9 cellular contexts compared by ENCODE assay signal in genomic region chr21:43585924-43586411, GRCh38.
DNase-seq lines count a peak whose midpoint lies in the region; ATAC-seq and TF ChIP-seq lines count a peak whose summit lies in the region.
"Had no signal": no experiment of that assay in that cellular context is flagged by ENCODE, and none has a peak within 500 bp of the region (broad histone marks: within the 10 kb centered on the region; RNA-seq: fewer than 3 reads in every experiment).

No MANE protein-coding gene starts in this region.

- H3K36me3 Mint-ChIP-seq in activated CD8-positive, alpha-beta T cell treated with anti-CD3 and anti-CD28 coated beads, Interleukin-2, amount 10 ng/mL, durations not matched to agents 7 days and 5 days (ENCODE audit: low read depth) = no peaks in the 10 kb centered on the region

- no peaks in the 10 kb centered on the region for H3K9me3 Mint-ChIP-seq in activated CD8-positive, alpha-beta T cell treated with anti-CD3 and anti-CD28 coated beads, Interleukin-2, amount 10 ng/mL, durations not matched to agents 7 days and 5 days (ENCODE audit: insufficient read depth)
- H3K9me3 Mint-ChIP-seq: activated B cell treated with CpG ODN at 0.5 μM for 24 hours had no signal

- POLR2A ChIA-PET in activated CD8-positive, alpha-beta T cell treated with anti-CD3 and anti-CD28 coated beads, Interleukin-2, amount 10 ng/mL, durations not matched to agents 7 days and 5 days (lab: Charles Lee) = no interaction called here

- 8 to 16% (median 11%) methylated on average over 9 of the region's 9 CpGs for WGBS in psoas muscle, 3 donors

- H3K4me3 ChIP-seq in RWPE2 (ENCODE audit: severe bottlenecking) = no peak overlapping the region
- no peak overlapping the region for H3K4me3 ChIP-seq in psoas muscle

- H3K27ac ChIP-seq in RWPE2 (ENCODE audit: poor library complexity, severe bottlenecking) = peak overlapping the region; percentile 100
- peak overlapping the region; percentile 99 for H3K27ac ChIP-seq in foreskin keratinocyte
- H3K27ac ChIP-seq in psoas muscle = peak overlapping the region; percentile 60

- CTCF ChIA-PET in activated CD8-positive, alpha-beta T cell treated with anti-CD3 and anti-CD28 coated beads, Interleukin-2, amount 10 ng/mL, durations not matched to agents 7 days and 5 days (lab: Charles Lee) = no interaction called here

- H3K27me3 ChIP-seq in RWPE2 (ENCODE audit: insufficient read depth, poor library complexity, severe bottlenecking) (no peaks in the 10 kb centered on the region), foreskin keratinocyte (no peaks in the 10 kb centered on the region), psoas muscle (ENCODE audit: insufficient read depth in 3 of 3, low read length in 2 of 3) (no peaks in the 10 kb centered on the region)

- DNase-seq in EL (peak; percentile 100), RWPE2 (ENCODE audit: low spot score) (peak; percentile 84), foreskin keratinocyte (peak; percentile 100), psoas muscle (no peak), SHP77 (lab: John Stamatoyannopoulos, UW) (no peak)
- no peak for DNase-seq in activated CD8-positive, alpha-beta T cell treated with anti-CD3 and anti-CD28 coated beads, Interleukin-2, amount 10 ng/mL, durations not matched to agents 7 days and 5 days
- DNase-seq in effector CD4-positive, alpha-beta T cell = no peak
- DNase-seq: activated B cell treated with CpG ODN at 0.5 μM for 24 hours had no signal

- H3K4me1 ChIP-seq in RWPE2 (ENCODE audit: insufficient read depth, poor library complexity, severe bottlenecking) (peaks cover 44% of the 10 kb centered on the region), foreskin keratinocyte (peaks cover 26% of the 10 kb centered on the region), psoas muscle (peaks cover 20% of the 10 kb centered on the region)

- H3K36me3 ChIP-seq in RWPE2 (ENCODE audit: low read depth) (peaks cover 27% of the 10 kb centered on the region), psoas muscle (ENCODE audit: insufficient read depth in 1 of 2, low read depth in 1 of 2) (no peaks in the 10 kb centered on the region)

- H3K4me1 Mint-ChIP-seq in activated CD8-positive, alpha-beta T cell treated with anti-CD3 and anti-CD28 coated beads, Interleukin-2, amount 10 ng/mL, durations not matched to agents 7 days and 5 days (ENCODE audit: low read depth) = no peaks in the 10 kb centered on the region
- H3K4me1 Mint-ChIP-seq: activated B cell treated with CpG ODN at 0.5 μM for 24 hours had no signal

- H3K27me3 Mint-ChIP-seq in activated CD8-positive, alpha-beta T cell treated with anti-CD3 and anti-CD28 coated beads, Interleukin-2, amount 10 ng/mL, durations not matched to agents 7 days and 5 days (ENCODE audit: low read depth) = peaks cover 9% of the 10 kb centered on the region

- H3K9me3 ChIP-seq in RWPE2 (ENCODE audit: severe bottlenecking) = no peaks in the 10 kb centered on the region
- no peaks in the 10 kb centered on the region for H3K9me3 ChIP-seq in psoas muscle

- ATAC-seq in RWPE2 (ENCODE audit: low read depth) (peak; percentile 94), foreskin keratinocyte (peak; percentile 90), psoas muscle (peak; percentile 66 to 95 (median 94)), HG03520 (IDR thresholded peaks at IDR 0.05; ENCODE audit: unreplicated experiment) (no peak)
- ATAC-seq in activated CD8-positive, alpha-beta T cell treated with anti-CD3 and anti-CD28 coated beads, Interleukin-2, amount 10 ng/mL, durations not matched to agents 7 days and 5 days = no peak

- intact Hi-C loops in psoas muscle (cut with DNase I) = no loop called here

- no peak for TF ChIP-seq CTCF in RWPE2 (IDR thresholded peaks at IDR 0.05; ENCODE audit: poor library complexity, severe bottlenecking)
- TF ChIP-seq CTCF in foreskin keratinocyte (conservative IDR thresholded peaks at IDR 0.05) = no peak
- TF ChIP-seq CTCF in psoas muscle (IDR thresholded peaks at IDR 0.05) = no peak

- H3K27ac Mint-ChIP-seq in activated CD8-positive, alpha-beta T cell treated with anti-CD3 and anti-CD28 coated beads, Interleukin-2, amount 10 ng/mL, durations not matched to agents 7 days and 5 days = no peak overlapping the region
- H3K27ac Mint-ChIP-seq: activated B cell treated with CpG ODN at 0.5 μM for 24 hours had no signal

- H3K4me3 Mint-ChIP-seq in activated CD8-positive, alpha-beta T cell treated with anti-CD3 and anti-CD28 coated beads, Interleukin-2, amount 10 ng/mL, durations not matched to agents 7 days and 5 days = no peak overlapping the region
- H3K4me3 Mint-ChIP-seq: activated B cell treated with CpG ODN at 0.5 μM for 24 hours had no signal

Comparison
In these comparisons a context has a peak if more than half of its experiments do, and no peak if none do; other contexts are left out.
1. DNase-seq: peak in EL (single experiment), RWPE2 (single experiment) and foreskin keratinocyte (2 of 2); none in psoas muscle (0 of 2), activated CD8-positive, alpha-beta T cell treated with anti-CD3 and anti-CD28 coated beads, Interleukin-2, amount 10 ng/mL, durations not matched to agents 7 days and 5 days (single experiment), effector CD4-positive, alpha-beta T cell (single experiment) and SHP77 (0 of 2).
2. ATAC-seq: peak in RWPE2 (single experiment), foreskin keratinocyte (single experiment) and psoas muscle (4 of 4); none in HG03520 (single experiment) and activated CD8-positive, alpha-beta T cell treated with anti-CD3 and anti-CD28 coated beads, Interleukin-2, amount 10 ng/mL, durations not matched to agents 7 days and 5 days (single experiment).
3. Peak in every context shown above with its lines, with median percentiles within 50 percentile points of each other: H3K27ac ChIP-seq.